13 cellular contexts compared by ENCODE assay signal in the genomic region with DNA sequence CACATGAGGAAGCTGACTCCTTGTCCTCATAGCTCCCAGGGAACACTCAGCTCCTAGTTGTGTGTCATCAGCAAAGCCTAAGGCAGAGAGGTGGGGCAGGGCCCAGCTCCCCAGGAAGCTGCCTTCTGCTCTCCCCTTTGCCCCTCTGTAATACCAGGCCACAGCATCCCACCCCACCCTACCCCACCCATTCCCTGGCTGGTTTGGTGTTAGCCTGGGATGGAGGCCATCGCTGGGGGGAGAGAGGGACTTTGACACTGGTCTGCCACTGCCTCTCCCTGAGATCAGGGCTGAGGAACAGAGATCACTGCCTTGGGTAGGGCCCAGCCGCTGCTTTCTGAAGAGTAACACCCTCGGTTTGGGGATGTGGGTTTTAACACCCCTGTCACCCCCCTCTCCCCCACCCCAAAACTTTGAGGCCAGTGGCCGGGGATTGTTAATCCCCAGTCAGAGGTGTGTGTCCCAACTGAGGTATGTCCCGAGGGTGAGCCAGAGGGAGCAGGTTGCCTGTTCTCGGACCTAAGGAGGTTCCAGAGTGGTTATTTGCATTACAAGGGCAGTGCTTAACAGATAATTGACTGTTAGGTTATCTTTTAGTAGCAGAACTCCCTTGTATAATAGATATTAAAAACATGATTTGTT. TPM values are rescaled to one million over a fixed set of nuclear protein-coding genes. Genes with fewer than 3 reads are reported as not detected.
A peak's percentile ranks its signal among the peaks of the same experiment; 100 is the strongest.
DNase-seq lines count a peak whose midpoint lies in the region; ATAC-seq and TF ChIP-seq lines count a peak whose summit lies in the region.
"Had no signal": no experiment of that assay in that cellular context is flagged by ENCODE, and none has a peak within 500 bp of the region (broad histone marks: within the 10 kb centered on the region; RNA-seq: fewer than 3 reads in every experiment).

No MANE protein-coding gene starts in this region.

- H3K79me2 ChIP-seq in OCI-LY3 (ENCODE audit: low read length) (peaks cover 99% of the 10 kb centered on the region), trophoblast cell (ENCODE audit: control insufficient read depth, insufficient read depth, low read length, poor library complexity) (no peaks in the 10 kb centered on the region)

- H3K18ac ChIP-seq in trophoblast cell (ENCODE audit: low read length), result no peak overlapping the region

- H2AK5ac ChIP-seq in trophoblast cell (ENCODE audit: low read length), result no peak overlapping the region

- H3K9ac ChIP-seq in OCI-LY3 (ENCODE audit: low read length) (peak overlapping the region; percentile 42; the same call in 1 of the 2 replicates), trophoblast cell (ENCODE audit: low read length) (no peak overlapping the region)

- no peak overlapping the region for H4K91ac ChIP-seq in trophoblast cell (ENCODE audit: low read depth, low read length)

- peaks cover 6% of the 10 kb centered on the region for H3K36me3 Mint-ChIP-seq in T-helper 1 cell treated with Interleukin-12 subunit alpha and Interleukin-12 subunit beta and Interleukin-4 antibody, amounts not matched to agents 30 μg/mL and 1 μg/mL, for 36 hours (ENCODE audit: low read depth)
- peaks cover 7% of the 10 kb centered on the region for H3K36me3 Mint-ChIP-seq in effector memory CD8-positive, alpha-beta T cell (ENCODE audit: insufficient read depth)

- no peak overlapping the region for H2BK5ac ChIP-seq in trophoblast cell (ENCODE audit: low read depth, low read length, poor library complexity)

- H3K79me1 ChIP-seq in trophoblast cell (ENCODE audit: low read length), result no peaks in the 10 kb centered on the region

- no peak overlapping the region for H3K4me3 Mint-ChIP-seq in T-helper 1 cell treated with Interleukin-12 subunit alpha and Interleukin-12 subunit beta and Interleukin-4 antibody, amounts not matched to agents 30 μg/mL and 1 μg/mL, for 36 hours
- H3K4me3 Mint-ChIP-seq in effector memory CD8-positive, alpha-beta T cell, result peak overlapping the region; percentile 29 to 65
- H3K4me3 Mint-ChIP-seq: neural crest cell had no signal

- no peak overlapping the region for H4K12ac ChIP-seq in trophoblast cell (ENCODE audit: low read depth, low read length)

- peak overlapping the region; percentile 82 for H3K27ac Mint-ChIP-seq in T-helper 1 cell treated with Interleukin-12 subunit alpha and Interleukin-12 subunit beta and Interleukin-4 antibody, amounts not matched to agents 30 μg/mL and 1 μg/mL, for 36 hours
- H3K27ac Mint-ChIP-seq in effector memory CD8-positive, alpha-beta T cell, result peak overlapping the region; percentile 83

- ATAC-seq in effector memory CD8-positive, alpha-beta T cell (replicated peaks), result peak; percentile 93
- no peak for ATAC-seq in HG03097 (IDR thresholded peaks at IDR 0.05; ENCODE audit: low FRiP score, unreplicated experiment)
- ATAC-seq: Right ventricle myocardium inferior had no signal

- no peaks in the 10 kb centered on the region for H3K9me3 ChIP-seq in OCI-LY3 (ENCODE audit: insufficient read depth, low read length)
- no peaks in the 10 kb centered on the region for H3K9me3 ChIP-seq in neutrophil
- no peaks in the 10 kb centered on the region for H3K9me3 ChIP-seq in trophoblast cell (ENCODE audit: insufficient read depth, low read depth, low read length)
- H3K9me3 ChIP-seq: upper lobe of left lung had no signal

- H2BK120ac ChIP-seq in trophoblast cell (ENCODE audit: insufficient read depth, low read length, poor library complexity), result no peak overlapping the region

- H3K4me1 ChIP-seq in OCI-LY3 (ENCODE audit: low read length) (peaks cover 74% of the 10 kb centered on the region), neutrophil (ENCODE audit: control insufficient read depth in 1 of 2, insufficient read depth in 1 of 2, low read depth in 1 of 2, low read length in 1 of 2) (peaks cover 38 to 56% of the 10 kb centered on the region in 2 experiments), trophoblast cell (ENCODE audit: control insufficient read depth in 1 of 2, insufficient read depth in 2 of 2, low read length in 2 of 2) (peaks cover 0 to 4% of the 10 kb centered on the region in 2 experiments)

- no peak overlapping the region for H2AFZ ChIP-seq in OCI-LY3 (ENCODE audit: low read depth, low read length)
- no peak overlapping the region for H2AFZ ChIP-seq in trophoblast cell (ENCODE audit: insufficient read depth, low read length, poor library complexity)

- no peak overlapping the region for H4K8ac ChIP-seq in trophoblast cell (ENCODE audit: low read depth, low read length)

- H4K20me1 ChIP-seq in OCI-LY3 (ENCODE audit: insufficient read depth, low read length), result peaks cover 64% of the 10 kb centered on the region

- no peak overlapping the region for H3K14ac ChIP-seq in trophoblast cell (ENCODE audit: low read length)

- H3K4me1 Mint-ChIP-seq in T-helper 1 cell treated with Interleukin-12 subunit alpha and Interleukin-12 subunit beta and Interleukin-4 antibody, amounts not matched to agents 30 μg/mL and 1 μg/mL, for 36 hours (ENCODE audit: low read depth), result peaks cover 38% of the 10 kb centered on the region
- peaks cover 28 to 33% of the 10 kb centered on the region in 2 donors for H3K4me1 Mint-ChIP-seq in effector memory CD8-positive, alpha-beta T cell (ENCODE audit: low read depth in 2 of 2)

- no peak for DNase-seq in T-helper 1 cell
- DNase-seq in effector memory CD8-positive, alpha-beta T cell, result peak; percentile 6 to 24 (median 19)
- DNase-seq in midbrain (lab: John Stamatoyannopoulos, UW), result no peak
- no peak for DNase-seq in trophoblast cell
- DNase-seq: stimulated activated CD4-positive, alpha-beta T cell treated with anti-CD3 and anti-CD28 coated beads, Interleukin-2, amount 100 ng/mL, for 48 hours had no signal

- no peak overlapping the region for H3K4ac ChIP-seq in trophoblast cell (ENCODE audit: low read depth, low read length)

- TF ChIP-seq CTCF in OCI-LY3 (IDR thresholded peaks at IDR 0.05; ENCODE audit: low read depth, low read length), result no peak
- no peak for TF ChIP-seq CTCF in neutrophil (IDR thresholded peaks at IDR 0.05)

- H3K27me3 ChIP-seq in OCI-LY3 (ENCODE audit: low read depth, low read length) (no peaks in the 10 kb centered on the region), neutrophil (no peaks in the 10 kb centered on the region), trophoblast cell (ENCODE audit: insufficient read depth, low read length) (no peaks in the 10 kb centered on the region)
- H3K27me3 ChIP-seq: upper lobe of left lung had no signal

- peaks cover 4% of the 10 kb centered on the region for H3K9me3 Mint-ChIP-seq in T-helper 1 cell treated with Interleukin-12 subunit alpha and Interleukin-12 subunit beta and Interleukin-4 antibody, amounts not matched to agents 30 μg/mL and 1 μg/mL, for 36 hours
- H3K9me3 Mint-ChIP-seq in effector memory CD8-positive, alpha-beta T cell, result no peaks in the 10 kb centered on the region
- H3K9me3 Mint-ChIP-seq: neural crest cell had no signal

- H3K27me3 Mint-ChIP-seq in T-helper 1 cell treated with Interleukin-12 subunit alpha and Interleukin-12 subunit beta and Interleukin-4 antibody, amounts not matched to agents 30 μg/mL and 1 μg/mL, for 36 hours (ENCODE audit: low read depth), result no peaks in the 10 kb centered on the region
- H3K27me3 Mint-ChIP-seq in effector memory CD8-positive, alpha-beta T cell, result no peaks in the 10 kb centered on the region

- no peak overlapping the region for H2BK12ac ChIP-seq in trophoblast cell (ENCODE audit: low read length)

- H3K4me3 ChIP-seq in OCI-LY3 (ENCODE audit: low read length), result peak overlapping the region; percentile 58
- H3K4me3 ChIP-seq in neutrophil (ENCODE audit: low read depth in 1 of 2, low read length in 1 of 2), result no peak overlapping the region
- no peak overlapping the region for H3K4me3 ChIP-seq in trophoblast cell (ENCODE audit: low read depth, low read length)
- H3K4me3 ChIP-seq: upper lobe of left lung had no signal

- no peak overlapping the region for H3K23ac ChIP-seq in trophoblast cell (ENCODE audit: low read length)

- peak overlapping the region; percentile 73 for H3K4me2 ChIP-seq in OCI-LY3 (ENCODE audit: low read length)
- H3K4me2 ChIP-seq in trophoblast cell (ENCODE audit: low read length), result no peak overlapping the region

- H3K27ac ChIP-seq in OCI-LY3 (ENCODE audit: low read length) (peak overlapping the region; percentile 74), neutrophil (peak overlapping the region; percentile 55), trophoblast cell (ENCODE audit: low read depth, low read length) (no peak overlapping the region)
- H3K27ac ChIP-seq: 22Rv1 had no signal

- H3K36me3 ChIP-seq in OCI-LY3 (replicated peaks; ENCODE audit: low read depth, low read length), result peaks cover 12% of the 10 kb centered on the region
- no peaks in the 10 kb centered on the region for H3K36me3 ChIP-seq in neutrophil
- H3K36me3 ChIP-seq in trophoblast cell (ENCODE audit: control insufficient read depth in 1 of 2, insufficient read depth in 2 of 2, low read length in 2 of 2), result no peaks in the 10 kb centered on the region
- H3K36me3 ChIP-seq: upper lobe of left lung had no signal

- no CpG with 5 or more reads among the region's 6 CpGs for WGBS in trophoblast cell (ENCODE audit: extremely low coverage, insufficient coverage, insufficient read length)

RNA-seq across cellular contexts. Expression of gene TET3, which starts 41.4 kb away (rescaled TPM):
- 11.2 and 11.7 TPM in 2 replicates for polyA plus RNA-seq in trophoblast cell (2013)

Comparison
In these comparisons a context has a peak if more than half of its experiments do, and no peak if none do; other contexts are left out.
1. DNase-seq: peak in effector memory CD8-positive, alpha-beta T cell (3 of 3); none in T-helper 1 cell (0 of 5), midbrain (single experiment) and trophoblast cell (0 of 2).